16 cellular contexts compared by ENCODE assay signal in genomic region chr6:15293674-15294073, GRCh38. TPM values are rescaled to one million over a fixed set of nuclear protein-coding genes. Genes with fewer than 3 reads are reported as not detected.
A peak's percentile ranks its signal among the peaks of the same experiment; 100 is the strongest.
DNase-seq lines count a peak whose midpoint lies in the region; ATAC-seq and TF ChIP-seq lines count a peak whose summit lies in the region.
"Had no signal": no experiment of that assay in that cellular context is flagged by ENCODE, and none has a peak within 500 bp of the region (broad histone marks: within the 10 kb centered on the region; RNA-seq: fewer than 3 reads in every experiment).

No MANE protein-coding gene starts in this region.

- H3K27me3 ChIP-seq in heart left ventricle = no peaks in the 10 kb centered on the region
- H3K27me3 ChIP-seq: stomach had no signal

- no peak for DNase-seq in activated CD4-positive, alpha-beta T cell treated with anti-CD3 and anti-CD28 coated beads, Interleukin-2, amount 10 ng/mL, durations not matched to agents 7 days and 5 days
- no peak for DNase-seq in activated CD4-positive, alpha-beta T cell treated with anti-CD3 and anti-CD28 coated beads for 36 hours
- DNase-seq in NCI-H2029 treated with DMSO at 0.1 percent for 48 hours (lab: John Stamatoyannopoulos, UW) (peak; percentile 79), heart left ventricle (peak in 2 of 5 donors; percentile 45 to 70), NK-92 (lab: John Stamatoyannopoulos, UW; ENCODE audit: unreplicated experiment) (no peak), HFFc6 (no peak)
- no peak for DNase-seq in natural killer cell treated with Interleukin-12 subunit alpha and Interleukin-12 subunit beta and Interleukin-15 and Interleukin-18, amount 100 ng/mL, for 72 hours (ENCODE audit: low spot score)
- DNase-seq: activated CD4-positive, CD25-positive, alpha-beta regulatory T cell; activated naive CD4-positive, alpha-beta T cell treated with Interleukin-2 at 50 U/mL for 16 hours; CD4-positive, alpha-beta memory T cell; DND-41; NCI-H1436; NCI-H345; stimulated activated CD4-positive, alpha-beta T cell treated with anti-CD3 and anti-CD28 coated beads, Interleukin-15, amount 100 ng/mL, for 24 hours; stomach had no signal

- no peaks in the 10 kb centered on the region for H3K27me3 Mint-ChIP-seq in activated CD4-positive, alpha-beta T cell treated with anti-CD3 and anti-CD28 coated beads, Interleukin-2, amount 10 ng/mL, durations not matched to agents 7 days and 5 days
- H3K27me3 Mint-ChIP-seq in activated CD4-positive, alpha-beta T cell treated with anti-CD3 and anti-CD28 coated beads for 36 hours = no peaks in the 10 kb centered on the region
- H3K27me3 Mint-ChIP-seq in natural killer cell treated with Interleukin-12 subunit alpha and Interleukin-12 subunit beta and Interleukin-15 and Interleukin-18, amount 100 ng/mL, for 72 hours = no peaks in the 10 kb centered on the region
- H3K27me3 Mint-ChIP-seq in HFFc6 (ENCODE audit: insufficient read depth) = no peaks in the 10 kb centered on the region
- H3K27me3 Mint-ChIP-seq: CD4-positive, alpha-beta memory T cell had no signal

- 43 to 67% (median 58%) methylated on average over 2 of the region's 2 CpGs for WGBS in heart left ventricle, 4 donors

- H3K36me3 Mint-ChIP-seq in activated CD4-positive, alpha-beta T cell treated with anti-CD3 and anti-CD28 coated beads, Interleukin-2, amount 10 ng/mL, durations not matched to agents 7 days and 5 days (ENCODE audit: low read depth) = peaks cover 33% of the 10 kb centered on the region
- H3K36me3 Mint-ChIP-seq in activated CD4-positive, alpha-beta T cell treated with anti-CD3 and anti-CD28 coated beads for 36 hours (ENCODE audit: low read depth) = peaks cover 42% of the 10 kb centered on the region
- no peaks in the 10 kb centered on the region for H3K36me3 Mint-ChIP-seq in natural killer cell treated with Interleukin-12 subunit alpha and Interleukin-12 subunit beta and Interleukin-15 and Interleukin-18, amount 100 ng/mL, for 72 hours
- H3K36me3 Mint-ChIP-seq in HFFc6 (ENCODE audit: low read depth) = peaks cover 6% of the 10 kb centered on the region; the same call in 1 of the 2 replicates

- intact Hi-C loops in activated CD4-positive, alpha-beta T cell treated with anti-CD3 and anti-CD28 coated beads for 36 hours (cut with DNase I, micrococcal nuclease) = loop anchor here in 1 of 2 experiments (10.0 kb wide), 1 partner anchor 481 kb away; no protein-coding TSS in a partner anchor
- intact Hi-C loops in heart left ventricle (cut with DNase I) = no loop called here

- no peaks in the 10 kb centered on the region for H3K9me3 ChIP-seq in heart left ventricle
- H3K9me3 ChIP-seq: stomach had no signal

- no peak overlapping the region for H3K4me3 ChIP-seq in heart left ventricle
- H3K4me3 ChIP-seq: stomach had no signal

- H3K27ac Mint-ChIP-seq in activated CD4-positive, alpha-beta T cell treated with anti-CD3 and anti-CD28 coated beads, Interleukin-2, amount 10 ng/mL, durations not matched to agents 7 days and 5 days = peak overlapping the region; percentile 50
- no peak overlapping the region for H3K27ac Mint-ChIP-seq in activated CD4-positive, alpha-beta T cell treated with anti-CD3 and anti-CD28 coated beads for 36 hours
- peak overlapping the region; percentile 64 to 73 for H3K27ac Mint-ChIP-seq in natural killer cell treated with Interleukin-12 subunit alpha and Interleukin-12 subunit beta and Interleukin-15 and Interleukin-18, amount 100 ng/mL, for 72 hours
- H3K27ac Mint-ChIP-seq in HFFc6 = no peak overlapping the region

- peaks cover 0 to 70% (median 46%) of the 10 kb centered on the region in 12 donors for H3K4me1 ChIP-seq in heart left ventricle

- CTCF ChIA-PET in activated CD4-positive, alpha-beta T cell treated with anti-CD3 and anti-CD28 coated beads, Interleukin-2, amount 10 ng/mL, durations not matched to agents 7 days and 5 days (lab: Charles Lee) = interaction anchor here (1.6 kb wide), 2 partner anchors 20 to 24 kb away, joined by 3 read pairs; no protein-coding TSS in a partner anchor
- CTCF ChIA-PET in activated CD4-positive, alpha-beta T cell treated with anti-CD3 and anti-CD28 coated beads for 36 hours (lab: Charles Lee) = no interaction called here

- no peak for TF ChIP-seq POLR2A in heart left ventricle (IDR thresholded peaks at IDR 0.05)

- peaks cover 9% of the 10 kb centered on the region for H3K9me3 Mint-ChIP-seq in activated CD4-positive, alpha-beta T cell treated with anti-CD3 and anti-CD28 coated beads, Interleukin-2, amount 10 ng/mL, durations not matched to agents 7 days and 5 days
- H3K9me3 Mint-ChIP-seq in activated CD4-positive, alpha-beta T cell treated with anti-CD3 and anti-CD28 coated beads for 36 hours (ENCODE audit: low read depth) = no peaks in the 10 kb centered on the region
- H3K9me3 Mint-ChIP-seq in natural killer cell treated with Interleukin-12 subunit alpha and Interleukin-12 subunit beta and Interleukin-15 and Interleukin-18, amount 100 ng/mL, for 72 hours = no peaks in the 10 kb centered on the region
- no peaks in the 10 kb centered on the region for H3K9me3 Mint-ChIP-seq in HFFc6

- TF ChIP-seq CTCF in heart left ventricle (IDR thresholded peaks at IDR 0.05) (no peak), HFFc6 (IDR thresholded peaks at IDR 0.05) (no peak)

- peak overlapping the region in 11 of 12 donors; percentile 8 to 63 (median 46) for H3K27ac ChIP-seq in heart left ventricle
- H3K27ac ChIP-seq: stomach had no signal

- no peak overlapping the region for H3K4me3 Mint-ChIP-seq in activated CD4-positive, alpha-beta T cell treated with anti-CD3 and anti-CD28 coated beads, Interleukin-2, amount 10 ng/mL, durations not matched to agents 7 days and 5 days
- no peak overlapping the region for H3K4me3 Mint-ChIP-seq in activated CD4-positive, alpha-beta T cell treated with anti-CD3 and anti-CD28 coated beads for 36 hours
- peak overlapping the region; percentile 38 for H3K4me3 Mint-ChIP-seq in natural killer cell treated with Interleukin-12 subunit alpha and Interleukin-12 subunit beta and Interleukin-15 and Interleukin-18, amount 100 ng/mL, for 72 hours
- H3K4me3 Mint-ChIP-seq in HFFc6 = no peak overlapping the region

- POLR2A ChIA-PET in activated CD4-positive, alpha-beta T cell treated with anti-CD3 and anti-CD28 coated beads, Interleukin-2, amount 10 ng/mL, durations not matched to agents 7 days and 5 days (lab: Charles Lee) = no interaction called here
- POLR2A ChIA-PET in activated CD4-positive, alpha-beta T cell treated with anti-CD3 and anti-CD28 coated beads for 36 hours (lab: Charles Lee) = no interaction called here

- H3K4me1 Mint-ChIP-seq in activated CD4-positive, alpha-beta T cell treated with anti-CD3 and anti-CD28 coated beads, Interleukin-2, amount 10 ng/mL, durations not matched to agents 7 days and 5 days = peaks cover 79% of the 10 kb centered on the region
- H3K4me1 Mint-ChIP-seq in activated CD4-positive, alpha-beta T cell treated with anti-CD3 and anti-CD28 coated beads for 36 hours = peaks cover 77% of the 10 kb centered on the region
- peaks cover 61 to 70% of the 10 kb centered on the region in 2 donors for H3K4me1 Mint-ChIP-seq in natural killer cell treated with Interleukin-12 subunit alpha and Interleukin-12 subunit beta and Interleukin-15 and Interleukin-18, amount 100 ng/mL, for 72 hours (ENCODE audit: low read depth in 2 of 2)
- H3K4me1 Mint-ChIP-seq in HFFc6 (ENCODE audit: low read depth) = peaks cover 63% of the 10 kb centered on the region

- no peak for ATAC-seq in activated CD4-positive, alpha-beta T cell treated with anti-CD3 and anti-CD28 coated beads for 36 hours
- ATAC-seq in heart left ventricle = peak; percentile 72 to 88 (median 86)
- no peak for ATAC-seq in natural killer cell treated with Interleukin-12 subunit alpha and Interleukin-12 subunit beta and Interleukin-15 and Interleukin-18, amount 100 ng/mL, for 72 hours
- ATAC-seq in HG03025 (IDR thresholded peaks at IDR 0.05; ENCODE audit: low FRiP score, unreplicated experiment) = no peak

- H3K36me3 ChIP-seq in heart left ventricle = no peaks in the 10 kb centered on the region
- H3K36me3 ChIP-seq: stomach had no signal

RNA-seq across cellular contexts. Expression of gene JARID2, which starts 47.8 kb away (rescaled TPM):
- total RNA-seq in activated CD4-positive, alpha-beta T cell treated with anti-CD3 and anti-CD28 coated beads, Interleukin-2, amount 10 ng/mL, durations not matched to agents 7 days and 5 days = 10 to 100 TPM; 27.5 to 27.6 TPM
- 10 to 100 TPM; 43.0 to 48.6 TPM for total RNA-seq in activated CD4-positive, alpha-beta T cell treated with anti-CD3 and anti-CD28 coated beads for 36 hours
- total RNA-seq in heart left ventricle = 10 to 100 TPM in 3 of 9 donors, 1 to 10 TPM in 6; 6.0 to 12.2 (median 8.5) TPM
- polyA plus RNA-seq in heart left ventricle = 1 to 10 TPM; 3.5 to 4.1 TPM
- 10 to 100 TPM; 28.6 to 34.9 TPM for total RNA-seq in natural killer cell treated with Interleukin-12 subunit alpha and Interleukin-12 subunit beta and Interleukin-15 and Interleukin-18, amount 100 ng/mL, for 72 hours
- 10 to 100 TPM in 1 of 6 experiments, 1 to 10 TPM in 5; 8.3 to 10.1 (median 9.5) TPM for total RNA-seq in HFFc6 (2021; fragmentation: NEBNext Ultra II Directional; extraction: Animal tissue kit (Norgen Biotek cat#: 25700))

Comparison
In these comparisons a context has a peak if more than half of its experiments do, and no peak if none do; other contexts are left out.
1. H3K27ac Mint-ChIP-seq: peak in activated CD4-positive, alpha-beta T cell treated with anti-CD3 and anti-CD28 coated beads, Interleukin-2, amount 10 ng/mL, durations not matched to agents 7 days and 5 days (single experiment) and natural killer cell treated with Interleukin-12 subunit alpha and Interleukin-12 subunit beta and Interleukin-15 and Interleukin-18, amount 100 ng/mL, for 72 hours (2 of 2); none in activated CD4-positive, alpha-beta T cell treated with anti-CD3 and anti-CD28 coated beads for 36 hours (single experiment) and HFFc6 (single experiment).
2. ATAC-seq: peak in heart left ventricle (4 of 4); none in activated CD4-positive, alpha-beta T cell treated with anti-CD3 and anti-CD28 coated beads for 36 hours (single experiment), natural killer cell treated with Interleukin-12 subunit alpha and Interleukin-12 subunit beta and Interleukin-15 and Interleukin-18, amount 100 ng/mL, for 72 hours (0 of 2) and HG03025 (single experiment).